ENCODE assay signal across 8 cellular contexts in genomic region chr19:17999685-18000479, GRCh38. TPM values are rescaled to one million over a fixed set of nuclear protein-coding genes. Genes with fewer than 3 reads are reported as not detected.
DNase-seq lines count a peak whose midpoint lies in the region; ATAC-seq lines count a peak whose summit lies in the region.

No MANE protein-coding gene starts in this region.

- peak overlapping the region; percentile 81 to 98 (median 87) for H3K4me3 Mint-ChIP-seq in naive thymus-derived CD4-positive, alpha-beta T cell

- DNase-seq in left ventricle myocardium superior = peak; percentile 36
- DNase-seq in cardiac septum (ENCODE audit: low spot score) = no peak
- DNase-seq in naive thymus-derived CD4-positive, alpha-beta T cell = no peak
- no peak for DNase-seq in COR-L47 (lab: John Stamatoyannopoulos, UW)
- no peak for DNase-seq in kidney tubule cell (ENCODE audit: low spot score)
- DNase-seq in stimulated activated CD4-positive, alpha-beta T cell treated with anti-CD3 and anti-CD28 coated beads, Interleukin-4, amount 100 ng/mL, for 24 hours = no peak

- H3K27me3 ChIP-seq in naive thymus-derived CD4-positive, alpha-beta T cell (ENCODE audit: control insufficient read depth in 2 of 2, insufficient read depth in 2 of 2, low read length in 2 of 2) = no peaks in the 10 kb centered on the region

- H3K36me3 ChIP-seq in naive thymus-derived CD4-positive, alpha-beta T cell (ENCODE audit: control insufficient read depth in 2 of 3, insufficient read depth in 3 of 3, low read length in 3 of 3) = no peaks in the 10 kb centered on the region

- POLR2A ChIA-PET in naive thymus-derived CD4-positive, alpha-beta T cell (lab: Charles Lee) = interaction anchor here (0.6 to 4.6 kb wide), 15 partner anchors 10 to 204 kb away, joined by 3 to 35 read pairs (median 9); partner anchors contain the start of genes CCDC124, IL12RB1, JAK3 and RAB3A

- H3K9me3 Mint-ChIP-seq in naive thymus-derived CD4-positive, alpha-beta T cell = peaks cover 0 to 3% (median 0%) of the 10 kb centered on the region in 11 donors

- ATAC-seq in left ventricle myocardium superior (no peak), GM19035 (IDR thresholded peaks at IDR 0.05; ENCODE audit: unreplicated experiment) (no peak)
- no peak for ATAC-seq in naive thymus-derived CD4-positive, alpha-beta T cell

- H3K9me3 ChIP-seq in naive thymus-derived CD4-positive, alpha-beta T cell (ENCODE audit: control insufficient read depth in 2 of 3, low read length in 3 of 3) = no peaks in the 10 kb centered on the region

- intact Hi-C loops in left ventricle myocardium superior (cut with micrococcal nuclease) (loop anchor here (5.0 kb wide), 1 partner anchor 63 kb away; no protein-coding TSS in a partner anchor), cardiac septum (cut with DNase I) (no loop called here)
- intact Hi-C loops in naive thymus-derived CD4-positive, alpha-beta T cell (cut with micrococcal nuclease) = loop anchor here (2.0 to 5.0 kb wide), 3 partner anchors 128 to 173 kb away; partner anchors contain the start of genes SLC5A5 (in 2 of the 2) and IFI30 (in 1 of the 2)

- H3K27ac Mint-ChIP-seq in naive thymus-derived CD4-positive, alpha-beta T cell = peak overlapping the region; percentile 94 to 100 (median 99)

- H3K4me3 ChIP-seq in naive thymus-derived CD4-positive, alpha-beta T cell (ENCODE audit: low read length) = peak overlapping the region; percentile 25

- CTCF ChIA-PET in naive thymus-derived CD4-positive, alpha-beta T cell (lab: Charles Lee) = interaction anchor here (0.7 to 13.8 kb wide), 4 partner anchors 62 to 511 kb away, joined by 3 to 224 read pairs (median 4); partner anchors contain the start of gene CCDC124

- peak overlapping the region; percentile 82 for H3K27ac ChIP-seq in angular gyrus (ENCODE audit: low read depth, low read length)
- H3K27ac ChIP-seq in naive thymus-derived CD4-positive, alpha-beta T cell (ENCODE audit: low read depth, low read length) = peak overlapping the region; percentile 97

- H3K4me1 Mint-ChIP-seq in naive thymus-derived CD4-positive, alpha-beta T cell = peaks cover 10 to 35% (median 18%) of the 10 kb centered on the region in 7 donors

- H3K27me3 Mint-ChIP-seq in naive thymus-derived CD4-positive, alpha-beta T cell = peaks cover 0 to 11% (median 0%) of the 10 kb centered on the region in 5 donors

- peaks cover 0 to 4% (median 0%) of the 10 kb centered on the region in 5 donors for H3K36me3 Mint-ChIP-seq in naive thymus-derived CD4-positive, alpha-beta T cell

- peaks cover 19 to 24% of the 10 kb centered on the region in 2 donors for H3K4me1 ChIP-seq in naive thymus-derived CD4-positive, alpha-beta T cell (ENCODE audit: control insufficient read depth in 2 of 2, insufficient read depth in 2 of 2, low read length in 2 of 2)

RNA-seq across cellular contexts. Expression of gene ARRDC2, which starts 8.1 kb away (rescaled TPM):
- 17.9 TPM for total RNA-seq in left ventricle myocardium superior
- 9.2 TPM for total RNA-seq in cardiac septum
- total RNA-seq in naive thymus-derived CD4-positive, alpha-beta T cell = 100 to 1,000 TPM in 4 of 5 experiments, 10 to 100 TPM in 1; 77.2 to 237 (median 152) TPM
- 10 to 100 TPM; 31.8 to 60.1 TPM for polyA plus RNA-seq in naive thymus-derived CD4-positive, alpha-beta T cell

RNA-seq across cellular contexts. Expression of gene KCNN1, which starts 33.0 kb away (rescaled TPM):
- total RNA-seq in left ventricle myocardium superior = not detected
- total RNA-seq in cardiac septum = 0.19 TPM
- total RNA-seq in naive thymus-derived CD4-positive, alpha-beta T cell = under 1 TPM in 1 of 5 experiments, not detected in 4; 0.05 TPM
- not detected for polyA plus RNA-seq in naive thymus-derived CD4-positive, alpha-beta T cell
